Comparison of ENCODE assay signal across 33 cellular contexts in genomic region chr16:22688930-22689329, GRCh38.
DNase-seq lines count a peak whose midpoint lies in the region; ATAC-seq, FAIRE-seq and TF ChIP-seq lines count a peak whose summit lies in the region.
"Had no signal": no experiment of that assay in that cellular context is flagged by ENCODE, and none has a peak within 500 bp of the region (broad histone marks: within the 10 kb centered on the region; RNA-seq: fewer than 3 reads in every experiment).

No MANE protein-coding gene starts in this region.

- H3K4me3 ChIP-seq in HepG2 (replicated peaks in 1 of 3; ENCODE audit: insufficient read depth in 1 of 3, low read depth in 2 of 3, low read length in 3 of 3): no peak overlapping the region
- no peak overlapping the region for H3K4me3 ChIP-seq in right lobe of liver
- H3K4me3 ChIP-seq in A549: no peak overlapping the region
- no peak overlapping the region for H3K4me3 ChIP-seq in HEK293 (ENCODE audit: low read depth, low read length)
- no peak overlapping the region for H3K4me3 ChIP-seq in GM12878
- H3K4me3 ChIP-seq in smooth muscle cell: no peak overlapping the region
- H3K4me3 ChIP-seq: BLaER1; BLaER1 treated with 17β-estradiol and CSF1 and Interleukin-3, amounts not matched to agents 10 nM and 100 nM had no signal

- H3K79me2 ChIP-seq in HepG2 (ENCODE audit: insufficient read depth, low read length) (no peaks in the 10 kb centered on the region), GM12878 (ENCODE audit: control insufficient read depth, insufficient read depth, low read length) (no peaks in the 10 kb centered on the region), smooth muscle cell (ENCODE audit: low read depth) (no peaks in the 10 kb centered on the region)

- TF ChIP-seq POLR2A in HepG2 (IDR thresholded peaks at IDR 0.05; ENCODE audit: insufficient read depth in 1 of 2, low read depth in 2 of 2, low read length in 2 of 2) (no peak), right lobe of liver (IDR thresholded peaks at IDR 0.05) (no peak), A549 (IDR thresholded peaks at IDR 0.05; ENCODE audit: low read length) (no peak), GM12878 (IDR thresholded peaks at IDR 0.05; ENCODE audit: low read depth, low read length) (no peak)

- ATAC-seq in HepG2: no peak
- no peak for ATAC-seq in right lobe of liver
- ATAC-seq in A549: no peak
- ATAC-seq in GM12878: no peak
- ATAC-seq in SK-N-SH treated with all-trans-retinoic acid at 6 μM for 48 hours: no peak
- ATAC-seq in HG03521 (IDR thresholded peaks at IDR 0.05; ENCODE audit: unreplicated experiment): no peak
- ATAC-seq: CD8-positive, alpha-beta T cell had no signal

- in situ Hi-C loops in HepG2 (cut with HindIII; ENCODE audit: extremely low pct_ligation_motif_present, low pct_unique_long_range_greater_than_20kb): no loop called here
- in situ Hi-C loops in GM12878 (cut with MboI): no loop called here

- no peak overlapping the region for H3K4me2 ChIP-seq in HepG2 (ENCODE audit: low read depth, low read length)
- no peak overlapping the region for H3K4me2 ChIP-seq in A549
- no peak overlapping the region for H3K4me2 ChIP-seq in GM12878 (ENCODE audit: control insufficient read depth, insufficient read depth)
- no peak overlapping the region for H3K4me2 ChIP-seq in smooth muscle cell
- H3K4me2 ChIP-seq: BLaER1; BLaER1 treated with 17β-estradiol and CSF1 and Interleukin-3, amounts not matched to agents 10 nM and 100 nM had no signal

- BruUV-seq in HepG2 (replicated peaks; lab: Mats Ljungman, UMichigan) (no TSS peak), GM12878 (replicated peaks; lab: Mats Ljungman, UMichigan) (no TSS peak)

- WGBS in HepG2 (ENCODE audit: low lambda C conversion rate): 5% methylated on average over 1 of the region's 1 CpG
- 70% methylated on average over 1 of the region's 1 CpG for WGBS in right lobe of liver (ENCODE audit: insufficient coverage, low coverage, low lambda C conversion rate, missing lambda C conversion rate)
- 4% methylated on average over 1 of the region's 1 CpG for WGBS in A549 (ENCODE audit: missing lambda C conversion rate)
- WGBS in GM12878 (ENCODE audit: insufficient coverage, insufficient replicate concordance, low lambda C conversion rate, missing lambda C conversion rate): 5% methylated on average over 1 of the region's 1 CpG
- WGBS in smooth muscle cell (ENCODE audit: low lambda C conversion rate): 79% methylated on average over 1 of the region's 1 CpG

- H3K9ac ChIP-seq in HepG2 (ENCODE audit: insufficient read depth, low read depth, low read length) (no peak overlapping the region), GM12878 (ENCODE audit: control insufficient read depth, insufficient read depth, low read length) (no peak overlapping the region), smooth muscle cell (ENCODE audit: low read depth) (no peak overlapping the region)
- H3K9ac ChIP-seq: BLaER1; BLaER1 treated with 17β-estradiol and CSF1 and Interleukin-3, amounts not matched to agents 10 nM and 100 nM had no signal

- intact Hi-C loops in HepG2 (cut with micrococcal nuclease; ENCODE audit: unreplicated experiment): no loop called here
- intact Hi-C loops in right lobe of liver (cut with DNase I): no loop called here
- intact Hi-C loops in GM12878 (cut with micrococcal nuclease; ENCODE audit: unreplicated experiment): no loop called here

- no peaks in the 10 kb centered on the region for H3F3A ChIP-seq in smooth muscle cell (ENCODE audit: low read depth)

- SMC1A ChIA-PET in GM12878 (lab: Charles Lee; ENCODE audit: uncharacterized antibody, unreplicated experiment): interaction anchor here (0.6 to 1.3 kb wide), 2 partner anchors 13 to 31 kb away, joined by 3 read pairs; no protein-coding TSS in a partner anchor

- H3K27ac ChIP-seq in HepG2 (ENCODE audit: extremely low read length, insufficient read depth, low read length): no peak overlapping the region
- H3K27ac ChIP-seq in right lobe of liver: no peak overlapping the region
- no peak overlapping the region for H3K27ac ChIP-seq in A549
- H3K27ac ChIP-seq in HEK293 (ENCODE audit: extremely low read depth, low read depth, low read length): no peak overlapping the region
- no peak overlapping the region for H3K27ac ChIP-seq in GM12878 (ENCODE audit: control insufficient read depth, insufficient read depth)
- no peak overlapping the region for H3K27ac ChIP-seq in smooth muscle cell (ENCODE audit: low read depth)
- H3K27ac ChIP-seq: 22Rv1; BLaER1; BLaER1 treated with 17β-estradiol and CSF1 and Interleukin-3, amounts not matched to agents 10 nM and 100 nM; C4-2B had no signal

- no peak for TF ChIP-seq RAD21 in HepG2 (CRISPR knock-in tag; IDR thresholded peaks at IDR 0.05)
- TF ChIP-seq RAD21 in A549 (conservative IDR thresholded peaks at IDR 0.05 in 1 of 2, IDR thresholded peaks at IDR 0.05 in 1 of 2): no peak
- TF ChIP-seq RAD21 in GM12878 (IDR thresholded peaks at IDR 0.05; ENCODE audit: insufficient read depth, low read depth, low read length): no peak

- H3K4me1 ChIP-seq in HepG2 (ENCODE audit: insufficient read depth, low read length) (no peaks in the 10 kb centered on the region), right lobe of liver (no peaks in the 10 kb centered on the region), A549 (no peaks in the 10 kb centered on the region), HEK293 (ENCODE audit: control insufficient read depth, insufficient read depth, low read length) (no peaks in the 10 kb centered on the region), GM12878 (ENCODE audit: control insufficient read depth, insufficient read depth, low read length) (no peaks in the 10 kb centered on the region), smooth muscle cell (ENCODE audit: low read depth) (peaks cover 4% of the 10 kb centered on the region)
- H3K4me1 ChIP-seq: BE2C, BLaER1, Caco-2 had no signal

- FAIRE-seq in HepG2 (lab: Jason Lieb, UNC): no peak
- no peak for FAIRE-seq in A549 (lab: Jason Lieb, UNC)
- FAIRE-seq in GM12878 (lab: Jason Lieb, UNC): no peak
- FAIRE-seq: D721Med had no signal

- TF ChIP-seq EP300 in HepG2 (IDR thresholded peaks at IDR 0.05; ENCODE audit: low read depth in 2 of 2, low read length in 2 of 2) (no peak), HepG2 (CRISPR knock-in tag; IDR thresholded peaks at IDR 0.05; ENCODE audit: borderline replicate concordance) (no peak), A549 (IDR thresholded peaks at IDR 0.05) (no peak), GM12878 (IDR thresholded peaks at IDR 0.05; ENCODE audit: borderline replicate concordance in 1 of 2, control insufficient read depth in 1 of 2, low read depth in 2 of 2, low read length in 2 of 2) (no peak)

- H2AFZ ChIP-seq in HepG2 (ENCODE audit: low read length) (no peak overlapping the region), GM12878 (ENCODE audit: control insufficient read depth, low read depth, low read length) (no peak overlapping the region), smooth muscle cell (ENCODE audit: low read depth) (no peak overlapping the region)

- RAD21 ChIA-PET in GM12878 (lab: Charles Lee; ENCODE audit: unreplicated experiment): no interaction called here

- no peaks in the 10 kb centered on the region for H4K20me1 ChIP-seq in HepG2 (ENCODE audit: insufficient read depth, low read length)
- H4K20me1 ChIP-seq in GM12878 (ENCODE audit: control insufficient read depth, insufficient read depth): no peaks in the 10 kb centered on the region
- no peaks in the 10 kb centered on the region for H4K20me1 ChIP-seq in smooth muscle cell (ENCODE audit: low read depth)
- H4K20me1 ChIP-seq: BLaER1; BLaER1 treated with 17β-estradiol and CSF1 and Interleukin-3, amounts not matched to agents 10 nM and 100 nM had no signal

- H3K27me3 ChIP-seq in HepG2 (ENCODE audit: control insufficient read depth in 1 of 2, insufficient read depth in 2 of 2, low read length in 2 of 2) (peaks cover 0 to 12% of the 10 kb centered on the region in 2 experiments; a peak in 2 of 5 replicates), right lobe of liver (no peaks in the 10 kb centered on the region), GM12878 (replicated peaks in 1 of 2; ENCODE audit: control insufficient read depth in 2 of 2, insufficient read depth in 2 of 2, low read length in 1 of 2) (0 out of 4 replicates have a peak, but pooled peaks cover 0 to 1% of the 10 kb centered on the region in 2 experiments), smooth muscle cell (ENCODE audit: low read depth) (no peaks in the 10 kb centered on the region)
- H3K27me3 ChIP-seq: BE2C; BLaER1; BLaER1 treated with 17β-estradiol and CSF1 and Interleukin-3, amounts not matched to agents 10 nM and 100 nM had no signal

- no peaks in the 10 kb centered on the region for H3K36me3 ChIP-seq in HepG2 (replicated peaks in 1 of 2; ENCODE audit: control insufficient read depth in 1 of 2, insufficient read depth in 2 of 2, low read length in 2 of 2)
- H3K36me3 ChIP-seq in right lobe of liver: no peaks in the 10 kb centered on the region
- H3K36me3 ChIP-seq in HEK293 (ENCODE audit: control insufficient read depth in 2 of 2, insufficient read depth in 1 of 2, low read length in 2 of 2): no peaks in the 10 kb centered on the region
- H3K36me3 ChIP-seq in GM12878 (ENCODE audit: control insufficient read depth in 2 of 2, insufficient read depth in 2 of 2, low read length in 1 of 2): no peaks in the 10 kb centered on the region
- H3K36me3 ChIP-seq in smooth muscle cell (ENCODE audit: low read depth): no peaks in the 10 kb centered on the region
- H3K36me3 ChIP-seq: BE2C; BLaER1; BLaER1 treated with 17β-estradiol and CSF1 and Interleukin-3, amounts not matched to agents 10 nM and 100 nM had no signal

- no peak for TF ChIP-seq CTCF in HepG2 (CRISPR knock-in tag; IDR thresholded peaks at IDR 0.05)
- no peak for TF ChIP-seq CTCF in right lobe of liver (IDR thresholded peaks at IDR 0.05)
- TF ChIP-seq CTCF in A549 (IDR thresholded peaks at IDR 0.05): no peak
- TF ChIP-seq CTCF in HEK293 (tag by site-specific recombination; IDR thresholded peaks at IDR 0.05): no peak
- no peak for TF ChIP-seq CTCF in GM12878 (IDR thresholded peaks at IDR 0.05 in 2 of 3, conservative IDR thresholded peaks at IDR 0.05 in 1 of 3; ENCODE audit: control insufficient read depth in 2 of 3, extremely low read depth in 1 of 3, insufficient read depth in 1 of 3, low read depth in 3 of 3, low read length in 3 of 3)
- TF ChIP-seq CTCF in smooth muscle cell (IDR thresholded peaks at IDR 0.05; ENCODE audit: borderline replicate concordance, insufficient read depth, poor library complexity, severe bottlenecking): no peak

- CTCF ChIA-PET in HepG2 (lab: Yijun Ruan, JAX; ENCODE audit: low intra/inter-chr PET ratio, low total read pairs) (no interaction called here), A549 (lab: Yijun Ruan, JAX) (no interaction called here), HEK293 (lab: Yijun Ruan, JAX) (interaction anchor here (0.5 kb wide), 1 partner anchor 368 kb away, joined by 3 read pairs; no protein-coding TSS in a partner anchor), GM12878 (lab: Yijun Ruan, JAX) (no interaction called here)

- DNase-seq in HepG2 (ENCODE audit: low spot score): no peak
- no peak for DNase-seq in right lobe of liver
- DNase-seq in A549 (ENCODE audit: low read depth in 1 of 2, low spot score in 1 of 2): no peak
- DNase-seq in GM12878 (ENCODE audit: low read depth, low spot score): no peak
- no peak for DNase-seq in smooth muscle cell (lab: John Stamatoyannopoulos, UW; ENCODE audit: unreplicated experiment)
- DNase-seq: 8988T; ACHN; AML-193; BE2C; C1 segment of cervical spinal cord; Caco-2; Calu3; CD4-positive, alpha-beta memory T cell; CD4-positive, alpha-beta T cell; CD4-positive, CD25-positive, alpha-beta regulatory T cell; CD8-positive, alpha-beta memory T cell; CD8-positive, alpha-beta T cell; COR-L47; DMS 273 treated with DMSO at 0.1 percent for 48 hours; DMS153; DMS53; DMS79; DMS79 treated with DMSO at 0.1 percent for 48 hours; DND-41; EL had no signal

- H3K9me3 ChIP-seq in HepG2 (ENCODE audit: low read length) (peaks cover 9% of the 10 kb centered on the region), right lobe of liver (peaks cover 0 to 9% (median 0%) of the 10 kb centered on the region in 4 donors), A549 (peaks cover 8% of the 10 kb centered on the region; the same call in 2 of the 3 replicates), HEK293 (ENCODE audit: control insufficient read depth, insufficient read depth, low read depth, low read length) (no peaks in the 10 kb centered on the region), GM12878 (replicated peaks; ENCODE audit: control insufficient read depth, insufficient read depth, low read length) (no peaks in the 10 kb centered on the region), smooth muscle cell (replicated peaks; ENCODE audit: low read depth) (no peaks in the 10 kb centered on the region)
- H3K9me3 ChIP-seq: BE2C had no signal

- POLR2A ChIA-PET in HepG2 (lab: Yijun Ruan, JAX) (no interaction called here), A549 (lab: Yijun Ruan, JAX) (no interaction called here), HEK293 (lab: Yijun Ruan, JAX) (no interaction called here), GM12878 (lab: Charles Lee) (no interaction called here)

Comparison
In these comparisons a context has a peak if more than half of its experiments do, and no peak if none do; other contexts are left out.
1. Of the 63 proteins assayed by ChIP-seq in both HepG2 and HEK293: peak only in HepG2: none; only in HEK293: ZBTB8A and ZNF510; in both: none; in neither: 61.